ENCODE assay signal across 1 cellular context in genomic region chr3:52121813-52122212, GRCh38.
A peak's percentile ranks its signal among the peaks of the same experiment; 100 is the strongest.
TF ChIP-seq lines count a peak whose summit lies in the region.

No MANE protein-coding gene starts in this region.

TF ChIP-seq in GM12878, 131 proteins besides CTCF, POLR2A, EP300 and RAD21:
- peak; percentile 78 for TF ChIP-seq SPI1 (IDR thresholded peaks at IDR 0.05; ENCODE audit: borderline replicate concordance, insufficient read depth, low read depth, low read length)
- TF ChIP-seq CBFB (IDR thresholded peaks at IDR 0.05; ENCODE audit: low read depth) = no peak
- no peak for TF ChIP-seq SMARCA5 (IDR thresholded peaks at IDR 0.05)
- TF ChIP-seq NR2C1 (IDR thresholded peaks at IDR 0.05) = no peak
- TF ChIP-seq IKZF2 (IDR thresholded peaks at IDR 0.05) = peak; percentile 22 to 46; a peak in 2 of 4 replicates
- TF ChIP-seq NFIC (IDR thresholded peaks at IDR 0.05; ENCODE audit: low read depth, low read length) = peak; percentile 52; the same call in 1 of the 2 replicates
- TF ChIP-seq RUNX3 (IDR thresholded peaks at IDR 0.05; ENCODE audit: low read length) = peak; percentile 80
- TF ChIP-seq NFYA (IDR thresholded peaks at IDR 0.05; ENCODE audit: borderline replicate concordance, low read depth, low read length) = no peak
- no peak for TF ChIP-seq ZBED1 (IDR thresholded peaks at IDR 0.05; ENCODE audit: borderline replicate concordance)
- no peak for TF ChIP-seq IRF3 (IDR thresholded peaks at IDR 0.05)
- peak; percentile 44; the same call in 1 of the 2 replicates for TF ChIP-seq RELB (IDR thresholded peaks at IDR 0.05; ENCODE audit: low read depth)
- TF ChIP-seq RFX5 (IDR thresholded peaks at IDR 0.05; ENCODE audit: low read depth, low read length) = no peak
- no peak for TF ChIP-seq ZBTB11 (CRISPR knock-in tag; IDR thresholded peaks at IDR 0.05)
- 0 out of 2 replicates have a peak, but pooled peaks have one; percentile 20 for TF ChIP-seq IRF4 (IDR thresholded peaks at IDR 0.05; ENCODE audit: low read depth, low read length)
- no peak for TF ChIP-seq FOXM1 (IDR thresholded peaks at IDR 0.05; ENCODE audit: low read depth, low read length)
- TF ChIP-seq NRF1 (conservative IDR thresholded peaks at IDR 0.05; ENCODE audit: low read depth, low read length) = no peak
- no peak for TF ChIP-seq MTA2 (IDR thresholded peaks at IDR 0.05; ENCODE audit: low read depth)
- peak; percentile 64 for TF ChIP-seq IKZF1 (conservative IDR thresholded peaks at IDR 0.05)
- 0 out of 2 replicates have a peak, but pooled peaks have one; percentile 35 for TF ChIP-seq MAX (IDR thresholded peaks at IDR 0.05; ENCODE audit: low read depth, low read length)
- no peak for TF ChIP-seq NBN (IDR thresholded peaks at IDR 0.05)
- no peak for TF ChIP-seq POU2F2 (IDR thresholded peaks at IDR 0.05; ENCODE audit: borderline replicate concordance, low read depth, low read length)
- no peak for TF ChIP-seq PKNOX1 (IDR thresholded peaks at IDR 0.05)
- 0 out of 2 replicates have a peak, but pooled peaks have one; percentile 37 for TF ChIP-seq ZNF384 (IDR thresholded peaks at IDR 0.05; ENCODE audit: borderline replicate concordance, low read depth, low read length)
- peak; percentile 64; the same call in 1 of the 2 replicates for TF ChIP-seq EED (IDR thresholded peaks at IDR 0.05; ENCODE audit: low read depth)
